Comparison of ENCODE assay signal across 14 cellular contexts in genomic region chr1:151820940-151821339, GRCh38. TPM values are rescaled to one million over a fixed set of nuclear protein-coding genes. Genes with fewer than 3 reads are reported as not detected.
DNase-seq lines count a peak whose midpoint lies in the region; ATAC-seq and TF ChIP-seq lines count a peak whose summit lies in the region.
"Had no signal": no experiment of that assay in that cellular context is flagged by ENCODE, and none has a peak within 500 bp of the region (broad histone marks: within the 10 kb centered on the region; RNA-seq: fewer than 3 reads in every experiment).

No MANE protein-coding gene starts in this region.

- H3K36me3 Mint-ChIP-seq in activated naive CD4-positive, alpha-beta T cell treated with anti-CD3 and anti-CD28 coated beads, Interleukin-2, amount 50 U/mL, for 72 hours, result no peaks in the 10 kb centered on the region
- peaks cover 17% of the 10 kb centered on the region for H3K36me3 Mint-ChIP-seq in stimulated activated effector memory CD8-positive, alpha-beta T cell treated with anti-CD3 and anti-CD28 coated beads, Interleukin-12 subunit alpha, Interleukin-12 subunit beta, amount 100 ng/mL, for 72 hours
- H3K36me3 Mint-ChIP-seq in neural progenitor cell, result no peaks in the 10 kb centered on the region

- H3K9me3 ChIP-seq in SK-N-SH (no peaks in the 10 kb centered on the region), neural progenitor cell (ENCODE audit: low read depth) (no peaks in the 10 kb centered on the region)
- H3K9me3 ChIP-seq: left lung had no signal

- H2AFZ ChIP-seq in SK-N-SH (ENCODE audit: low read depth) (no peak overlapping the region), neural progenitor cell (replicated peaks) (no peak overlapping the region)

- no peaks in the 10 kb centered on the region for H3K9me3 Mint-ChIP-seq in activated naive CD4-positive, alpha-beta T cell treated with anti-CD3 and anti-CD28 coated beads, Interleukin-2, amount 50 U/mL, for 72 hours
- no peaks in the 10 kb centered on the region for H3K9me3 Mint-ChIP-seq in stimulated activated effector memory CD8-positive, alpha-beta T cell treated with anti-CD3 and anti-CD28 coated beads, Interleukin-12 subunit alpha, Interleukin-12 subunit beta, amount 100 ng/mL, for 72 hours
- H3K9me3 Mint-ChIP-seq in neural progenitor cell, result peaks cover 2% of the 10 kb centered on the region
- H3K9me3 Mint-ChIP-seq: endodermal cell had no signal

- H3K27me3 Mint-ChIP-seq in neural progenitor cell (ENCODE audit: insufficient read depth, low read depth), result peaks cover 17% of the 10 kb centered on the region

- H3K27ac ChIP-seq in SK-N-SH (ENCODE audit: low read depth in 2 of 2, low read length in 1 of 2) (peak overlapping the region in 1 of 2 experiments; percentile 81; a peak in 2 of 4 replicates), neural progenitor cell (no peak overlapping the region)
- H3K27ac ChIP-seq: left lung had no signal

- H3K36me3 ChIP-seq in SK-N-SH (replicated peaks in 1 of 2; ENCODE audit: control insufficient read depth in 1 of 2, insufficient read depth in 2 of 2, low read length in 1 of 2) (no peaks in the 10 kb centered on the region), neural progenitor cell (no peaks in the 10 kb centered on the region)
- H3K36me3 ChIP-seq: left lung had no signal

- H3K79me2 ChIP-seq in SK-N-SH (ENCODE audit: insufficient read depth) (no peaks in the 10 kb centered on the region), neural progenitor cell (ENCODE audit: low read depth) (no peaks in the 10 kb centered on the region)

- peak overlapping the region; percentile 75 for H3K4me3 Mint-ChIP-seq in stimulated activated effector memory CD8-positive, alpha-beta T cell treated with anti-CD3 and anti-CD28 coated beads, Interleukin-12 subunit alpha, Interleukin-12 subunit beta, amount 100 ng/mL, for 72 hours
- no peak overlapping the region for H3K4me3 Mint-ChIP-seq in neural progenitor cell
- H3K4me3 Mint-ChIP-seq: endodermal cell had no signal

- peak; percentile 34 for TF ChIP-seq RAD21 in SK-N-SH (IDR thresholded peaks at IDR 0.05; ENCODE audit: low read length)

- H3K27me3 ChIP-seq in SK-N-SH (ENCODE audit: insufficient read depth), result peaks cover 2% of the 10 kb centered on the region; the same call in 1 of the 2 replicates
- H3K27me3 ChIP-seq in neural progenitor cell, result no peaks in the 10 kb centered on the region
- H3K27me3 ChIP-seq: left lung had no signal

- peak in 1 of 2 experiments; percentile 94; a peak in 2 of 4 replicates for TF ChIP-seq EP300 in SK-N-SH (IDR thresholded peaks at IDR 0.05; ENCODE audit: borderline replicate concordance in 1 of 2, low read depth in 1 of 2, low read length in 1 of 2)

- POLR2A ChIA-PET in SK-N-SH (lab: Yijun Ruan, JAX), result interaction anchor here (0.8 to 2.2 kb wide), 8 partner anchors 9 to 566 kb away, joined by 3 to 23 read pairs (median 4); partner anchors contain the start of genes MRPL9, TDRKH and ZNF687

- 16% methylated on average over 2 of the region's 2 CpGs for WGBS in SK-N-SH (ENCODE audit: low lambda C conversion rate)

- no peak for DNase-seq in activated naive CD4-positive, alpha-beta T cell treated with anti-CD3 and anti-CD28 coated beads, Interleukin-2, amount 50 U/mL, for 72 hours (ENCODE audit: low spot score in 2 of 2)
- no peak for DNase-seq in activated naive CD4-positive, alpha-beta T cell treated with anti-CD3 and anti-CD28 coated beads, Interleukin-2, amount 50 U/mL, for 16 hours
- DNase-seq in NCI-H1105 (lab: John Stamatoyannopoulos, UW), result peak; percentile 82
- peak; percentile 89 for DNase-seq in SK-N-SH
- no peak for DNase-seq in stimulated activated effector memory CD8-positive, alpha-beta T cell treated with anti-CD3 and anti-CD28 coated beads, Interleukin-12 subunit alpha, Interleukin-12 subunit beta, amount 100 ng/mL, for 72 hours (ENCODE audit: low spot score in 2 of 2)
- DNase-seq in neural progenitor cell (ENCODE audit: low spot score), result no peak
- DNase-seq: endodermal cell; left lung; NCI-H82; stimulated activated CD4-positive, alpha-beta T cell treated with anti-CD3 and anti-CD28 coated beads, Interleukin-12 subunit alpha, Interleukin-12 subunit beta, amount 100 ng/mL, for 4 hours had no signal

- no peak overlapping the region for H3K4me3 ChIP-seq in SK-N-SH (ENCODE audit: low read depth in 2 of 2, low read length in 1 of 2)
- H3K4me3 ChIP-seq in neural progenitor cell, result no peak overlapping the region
- H3K4me3 ChIP-seq: left lung had no signal

- CTCF ChIA-PET in SK-N-SH (lab: Yijun Ruan, JAX), result interaction anchor here (0.9 to 7.8 kb wide), 11 partner anchors 10 to 227 kb away, joined by 3 to 46 read pairs (median 5); partner anchors contain the start of genes CELF3 and TDRKH

- no peak overlapping the region for H3K9ac ChIP-seq in SK-N-SH
- H3K9ac ChIP-seq in neural progenitor cell, result no peak overlapping the region

- TF ChIP-seq CTCF in SK-N-SH (IDR thresholded peaks at IDR 0.05) (no peak), neural progenitor cell (IDR thresholded peaks at IDR 0.05) (no peak)

- peak overlapping the region; percentile 63 to 78 for H3K27ac Mint-ChIP-seq in activated naive CD4-positive, alpha-beta T cell treated with anti-CD3 and anti-CD28 coated beads, Interleukin-2, amount 50 U/mL, for 72 hours
- H3K27ac Mint-ChIP-seq in stimulated activated effector memory CD8-positive, alpha-beta T cell treated with anti-CD3 and anti-CD28 coated beads, Interleukin-12 subunit alpha, Interleukin-12 subunit beta, amount 100 ng/mL, for 72 hours, result peak overlapping the region; percentile 92
- no peak overlapping the region for H3K27ac Mint-ChIP-seq in neural progenitor cell
- H3K27ac Mint-ChIP-seq: endodermal cell had no signal

- no peaks in the 10 kb centered on the region for H3K9me2 ChIP-seq in SK-N-SH

- H3K4me1 Mint-ChIP-seq in stimulated activated effector memory CD8-positive, alpha-beta T cell treated with anti-CD3 and anti-CD28 coated beads, Interleukin-12 subunit alpha, Interleukin-12 subunit beta, amount 100 ng/mL, for 72 hours, result peaks cover 100% of the 10 kb centered on the region
- H3K4me1 Mint-ChIP-seq in neural progenitor cell, result peaks cover 2% of the 10 kb centered on the region

- no peak overlapping the region for H3K4me2 ChIP-seq in SK-N-SH
- no peak overlapping the region for H3K4me2 ChIP-seq in neural progenitor cell

- no peaks in the 10 kb centered on the region for H4K20me1 ChIP-seq in SK-N-SH (ENCODE audit: insufficient read depth)
- H4K20me1 ChIP-seq in neural progenitor cell (ENCODE audit: low read depth), result no peaks in the 10 kb centered on the region

- ATAC-seq in activated naive CD4-positive, alpha-beta T cell treated with anti-CD3 and anti-CD28 coated beads, Interleukin-2, amount 50 U/mL, for 72 hours, result peak; percentile 5 to 32
- no peak for ATAC-seq in stimulated activated effector memory CD8-positive, alpha-beta T cell treated with anti-CD3 and anti-CD28 coated beads, Interleukin-12 subunit alpha, Interleukin-12 subunit beta, amount 100 ng/mL, for 72 hours
- ATAC-seq in GM19397 (IDR thresholded peaks at IDR 0.05; ENCODE audit: unreplicated experiment), result no peak
- ATAC-seq in HG03354 (IDR thresholded peaks at IDR 0.05; ENCODE audit: poor library complexity, severe bottlenecking, unreplicated experiment), result no peak

- H3K4me1 ChIP-seq in SK-N-SH (ENCODE audit: control insufficient read depth in 1 of 2, insufficient read depth in 2 of 2, low read depth in 1 of 2, low read length in 1 of 2), result peaks cover 0 to 58% of the 10 kb centered on the region in 2 experiments; a peak in 2 of 4 replicates
- no peaks in the 10 kb centered on the region for H3K4me1 ChIP-seq in neural progenitor cell

- H3F3A ChIP-seq in SK-N-SH (replicated peaks; ENCODE audit: insufficient read depth) (no peaks in the 10 kb centered on the region), neural progenitor cell (ENCODE audit: low read depth) (no peaks in the 10 kb centered on the region)

RNA-seq across cellular contexts. Expression of gene RORC, which starts 10.7 kb away (rescaled TPM):
- 10 to 100 TPM in 1 of 2 donors, 1 to 10 TPM in 1; 1.4 to 11.3 TPM for total RNA-seq in activated naive CD4-positive, alpha-beta T cell treated with anti-CD3 and anti-CD28 coated beads, Interleukin-2, amount 50 U/mL, for 72 hours
- polyA plus RNA-seq in SK-N-SH (2012; rRNA removed), result 0.03 TPM in 1 of 2 replicates, not detected in the other
- 0.03 and 0.05 TPM in 2 replicates for polyA plus RNA-seq in SK-N-SH (2012; cell fraction: cytosol; rRNA removed)
- polyA plus RNA-seq in SK-N-SH (2012; cell fraction: nucleus; rRNA removed), result 0.02 and 0.09 TPM in 2 replicates
- total RNA-seq in neural progenitor cell (ENCODE audit: low replicate concordance), result not detected in 2 replicates
- total RNA-seq: endodermal cell, HT1080 had no signal
- polyA plus RNA-seq: BJ had no signal

RNA-seq across cellular contexts. Expression of gene LINGO4, which starts 15.7 kb away (rescaled TPM):
- under 1 TPM in 1 of 2 donors, not detected in 1; 0.72 TPM for total RNA-seq in activated naive CD4-positive, alpha-beta T cell treated with anti-CD3 and anti-CD28 coated beads, Interleukin-2, amount 50 U/mL, for 72 hours
- polyA plus RNA-seq in SK-N-SH (2012; rRNA removed), result not detected in 2 replicates
- polyA plus RNA-seq in SK-N-SH (2012; cell fraction: cytosol; rRNA removed), result 0.01 TPM in 1 of 2 replicates, not detected in the other
- polyA plus RNA-seq in SK-N-SH (2012; cell fraction: nucleus; rRNA removed), result not detected in 2 replicates
- total RNA-seq in neural progenitor cell (ENCODE audit: low replicate concordance), result not detected in 2 replicates
- total RNA-seq: endodermal cell, HT1080 had no signal
- polyA plus RNA-seq: BJ had no signal

RNA-seq across cellular contexts. Expression of gene C2CD4D, which starts 18.7 kb away (rescaled TPM):
- 1 to 10 TPM; 1.6 to 2.3 TPM for total RNA-seq in activated naive CD4-positive, alpha-beta T cell treated with anti-CD3 and anti-CD28 coated beads, Interleukin-2, amount 50 U/mL, for 72 hours
- not detected in 2 replicates for polyA plus RNA-seq in SK-N-SH (2012; rRNA removed)
- not detected in 2 replicates for polyA plus RNA-seq in SK-N-SH (2012; cell fraction: cytosol; rRNA removed)
- not detected in 2 replicates for polyA plus RNA-seq in SK-N-SH (2012; cell fraction: nucleus; rRNA removed)
- total RNA-seq in neural progenitor cell (ENCODE audit: low replicate concordance), result 0.12 TPM in 1 of 2 replicates, not detected in the other
- total RNA-seq: HT1080 had no signal
- polyA plus RNA-seq: BJ had no signal

RNA-seq across cellular contexts. Expression of gene TDRKH, which starts 30.6 kb away (rescaled TPM):
- 10 to 100 TPM; 25.1 to 30.7 TPM for total RNA-seq in activated naive CD4-positive, alpha-beta T cell treated with anti-CD3 and anti-CD28 coated beads, Interleukin-2, amount 50 U/mL, for 72 hours
- 1.9 and 2.7 TPM in 2 replicates for polyA plus RNA-seq in SK-N-SH (2012; rRNA removed)
- 2.8 and 2.9 TPM in 2 replicates for polyA plus RNA-seq in SK-N-SH (2012; cell fraction: cytosol; rRNA removed)
- polyA plus RNA-seq in SK-N-SH (2012; cell fraction: nucleus; rRNA removed), result 1.9 and 2.9 TPM in 2 replicates
- 26.3 and 30.4 TPM in 2 replicates for total RNA-seq in neural progenitor cell (ENCODE audit: low replicate concordance)

RNA-seq across cellular contexts. Expression of gene THEM5, which starts 32.6 kb away (rescaled TPM):
- total RNA-seq in activated naive CD4-positive, alpha-beta T cell treated with anti-CD3 and anti-CD28 coated beads, Interleukin-2, amount 50 U/mL, for 72 hours, result not detected
- polyA plus RNA-seq in SK-N-SH (2012; rRNA removed), result not detected in 2 replicates
- not detected in 2 replicates for polyA plus RNA-seq in SK-N-SH (2012; cell fraction: cytosol; rRNA removed)
- not detected in 2 replicates for polyA plus RNA-seq in SK-N-SH (2012; cell fraction: nucleus; rRNA removed)
- not detected in 2 replicates for total RNA-seq in neural progenitor cell (ENCODE audit: low replicate concordance)
- total RNA-seq: endodermal cell, HT1080, left lung had no signal
- polyA plus RNA-seq: BJ had no signal

Comparison
In these comparisons a context has a peak if more than half of its experiments do, and no peak if none do; other contexts are left out.
1. ATAC-seq: peak in activated naive CD4-positive, alpha-beta T cell treated with anti-CD3 and anti-CD28 coated beads, Interleukin-2, amount 50 U/mL, for 72 hours (2 of 2); none in stimulated activated effector memory CD8-positive, alpha-beta T cell treated with anti-CD3 and anti-CD28 coated beads, Interleukin-12 subunit alpha, Interleukin-12 subunit beta, amount 100 ng/mL, for 72 hours (single experiment), GM19397 (single experiment) and HG03354 (single experiment).
2. DNase-seq: peak in NCI-H1105 (single experiment) and SK-N-SH (single experiment); none in activated naive CD4-positive, alpha-beta T cell treated with anti-CD3 and anti-CD28 coated beads, Interleukin-2, amount 50 U/mL, for 72 hours (0 of 2), activated naive CD4-positive, alpha-beta T cell treated with anti-CD3 and anti-CD28 coated beads, Interleukin-2, amount 50 U/mL, for 16 hours (single experiment), stimulated activated effector memory CD8-positive, alpha-beta T cell treated with anti-CD3 and anti-CD28 coated beads, Interleukin-12 subunit alpha, Interleukin-12 subunit beta, amount 100 ng/mL, for 72 hours (0 of 2) and neural progenitor cell (single experiment).